Comparison of ENCODE assay signal across 17 cellular contexts in the genomic region with DNA sequence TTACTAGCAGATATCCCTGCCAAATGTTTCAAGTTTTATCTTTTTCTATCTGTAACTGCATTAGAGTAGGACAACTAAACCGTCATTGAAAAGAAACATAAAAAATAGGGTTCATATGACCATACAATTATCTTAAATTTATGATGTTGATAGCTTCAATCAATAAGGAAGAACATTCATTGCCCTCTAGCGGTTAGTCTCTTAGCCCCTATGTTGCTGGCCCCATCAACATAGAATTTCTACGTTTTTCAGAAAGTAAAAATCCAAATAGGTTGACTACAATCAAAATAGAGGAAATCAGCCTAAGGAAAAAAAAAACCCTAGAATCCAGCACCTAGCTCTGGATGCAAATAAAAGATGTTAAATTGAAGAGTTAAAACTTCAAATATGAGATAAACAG.
DNase-seq lines count a peak whose midpoint lies in the region; ATAC-seq, FAIRE-seq and TF ChIP-seq lines count a peak whose summit lies in the region.
"Had no signal": no experiment of that assay in that cellular context is flagged by ENCODE, and none has a peak within 500 bp of the region (broad histone marks: within the 10 kb centered on the region; RNA-seq: fewer than 3 reads in every experiment).

No MANE protein-coding gene starts in this region.

- no peaks in the 10 kb centered on the region for H3K27me3 ChIP-seq in Loucy (ENCODE audit: insufficient read depth, low read length, poor library complexity, severe bottlenecking)
- H3K27me3 ChIP-seq: left lung had no signal

- H2AFZ ChIP-seq in Loucy (ENCODE audit: low read length): no peak overlapping the region

- no peak overlapping the region for H3K27ac ChIP-seq in VCaP
- H3K27ac ChIP-seq: left lung had no signal

- H3K79me2 ChIP-seq in Loucy (ENCODE audit: insufficient read depth, low read length): no peaks in the 10 kb centered on the region

- peak; percentile 57 for FAIRE-seq in A204.1 (lab: Jason Lieb, UNC)
- FAIRE-seq: GM19239, H1 had no signal

- no peak for ATAC-seq in sciatic nerve
- ATAC-seq: left lung, mucosa of descending colon had no signal

- no peaks in the 10 kb centered on the region for H4K20me1 ChIP-seq in Loucy (ENCODE audit: insufficient read depth, low read length, poor library complexity, severe bottlenecking)

- H3K9ac ChIP-seq in Loucy (ENCODE audit: low read depth, low read length, poor library complexity, severe bottlenecking): no peak overlapping the region

- H3K9me2 ChIP-seq in Loucy (replicated peaks; ENCODE audit: low read depth, low read length): no peaks in the 10 kb centered on the region

- H3K4me3 ChIP-seq in Loucy (ENCODE audit: low read length, poor library complexity, severe bottlenecking): no peak overlapping the region
- H3K4me3 ChIP-seq: left lung, mucosa of descending colon had no signal

- no peaks in the 10 kb centered on the region for H3F3A ChIP-seq in Loucy (ENCODE audit: low read depth)

- DNase-seq in GM10266 (ENCODE audit: extremely low spot score) (no peak), NCI-H187 treated with DMSO at 0.1 percent for 48 hours (lab: John Stamatoyannopoulos, UW) (no peak), sciatic nerve (ENCODE audit: low spot score) (no peak), globus pallidus (ENCODE audit: low spot score) (no peak), NCI-H2107 treated with DMSO at 0.1 percent for 48 hours (lab: John Stamatoyannopoulos, UW; ENCODE audit: unreplicated experiment) (no peak)
- DNase-seq: activated CD4-positive, CD25-positive, alpha-beta regulatory T cell treated with anti-CD3 and anti-CD28 coated beads, Interleukin-2, amount 50 U/mL, for 72 hours; CD4-positive, alpha-beta T cell; left lung; mucosa of descending colon; NCI-H1092; NCI-H2081; retina had no signal

- H3K4me1 ChIP-seq in Loucy (ENCODE audit: insufficient read depth, low read length, poor library complexity, severe bottlenecking): no peaks in the 10 kb centered on the region
- H3K4me1 ChIP-seq: left lung had no signal

- no peak overlapping the region for H3K4me2 ChIP-seq in Loucy (ENCODE audit: low read depth, low read length, poor library complexity, severe bottlenecking)

- intact Hi-C loops in sciatic nerve (cut with DNase I): no loop called here

- TF ChIP-seq CTCF in GM10266 (IDR thresholded peaks at IDR 0.05; ENCODE audit: control insufficient read depth, insufficient read depth, low read depth, missing control alignments) (peak; percentile 22), Loucy (conservative IDR thresholded peaks at IDR 0.05; ENCODE audit: low read length) (peak; percentile 52), VCaP (conservative IDR thresholded peaks at IDR 0.05) (peak; percentile 75)

- no peaks in the 10 kb centered on the region for H3K36me3 ChIP-seq in Loucy (ENCODE audit: insufficient read depth, low read length)
- H3K36me3 ChIP-seq: left lung had no signal

- no peaks in the 10 kb centered on the region for H3K9me3 ChIP-seq in Loucy (ENCODE audit: insufficient read depth, low read depth, low read length)
- H3K9me3 ChIP-seq: left lung, mucosa of descending colon had no signal

Comparison
In these comparisons a context has a peak if more than half of its experiments do, and no peak if none do; other contexts are left out.
1. CTCF ChIP-seq: peak in every context shown above with its lines; median percentile 75 in VCaP; 52 in Loucy; 22 in GM10266.